Comparison of ENCODE assay signal across 17 cellular contexts in the genomic region with DNA sequence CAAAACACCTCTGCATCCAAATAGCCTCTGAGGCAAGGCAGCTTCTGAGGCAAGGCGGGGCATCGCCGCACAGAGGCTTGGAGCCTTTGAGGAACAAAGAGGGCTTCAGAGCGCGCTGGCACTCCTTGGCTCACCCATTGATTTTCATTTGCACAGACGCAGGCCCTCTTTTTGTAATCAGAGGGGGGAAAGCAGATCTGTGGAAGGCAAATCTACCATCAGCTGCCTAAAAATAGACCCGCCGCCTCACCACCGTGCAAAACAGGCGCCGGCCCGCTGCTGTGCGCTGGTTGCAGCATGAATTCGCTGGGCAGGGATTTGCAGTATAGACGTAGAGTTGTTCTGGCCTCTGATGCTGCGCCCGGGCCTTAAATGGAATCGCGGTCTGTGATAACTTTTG.
DNase-seq lines count a peak whose midpoint lies in the region; ATAC-seq and TF ChIP-seq lines count a peak whose summit lies in the region.
"Had no signal": no experiment of that assay in that cellular context is flagged by ENCODE, and none has a peak within 500 bp of the region (broad histone marks: within the 10 kb centered on the region; RNA-seq: fewer than 3 reads in every experiment).

No MANE protein-coding gene starts in this region.

- WGBS in heart left ventricle, 4 donors = 43 to 63% (median 61%) methylated on average over 19 of the region's 19 CpGs

- TF ChIP-seq POLR2A in heart left ventricle (IDR thresholded peaks at IDR 0.05) (no peak), GM18505 (IDR thresholded peaks at IDR 0.05; ENCODE audit: borderline replicate concordance, extremely low read depth, insufficient read depth, insufficient read length) (no peak)

- no peaks in the 10 kb centered on the region for H3K9me3 ChIP-seq in heart left ventricle
- H3K9me3 ChIP-seq: A549, Caco-2, prostate gland had no signal

- intact Hi-C loops in heart left ventricle (cut with DNase I) = no loop called here
- intact Hi-C loops in Right ventricle myocardium inferior (cut with DNase I) = no loop called here
- intact Hi-C loops in head of caudate nucleus (cut with DNase I) = no loop called here

- H3K27me3 ChIP-seq in heart left ventricle = no peaks in the 10 kb centered on the region

- ATAC-seq in heart left ventricle (peak in 3 of 4 donors; percentile 75 to 80 (median 77)), Right ventricle myocardium inferior (no peak), HG03520 (IDR thresholded peaks at IDR 0.05; ENCODE audit: unreplicated experiment) (no peak), GM18505 (IDR thresholded peaks at IDR 0.05; ENCODE audit: unreplicated experiment) (no peak)
- ATAC-seq: A549 had no signal

- H3K36me3 ChIP-seq in heart left ventricle = no peaks in the 10 kb centered on the region
- H3K36me3 ChIP-seq: prostate gland had no signal

- peaks cover 0 to 23% (median 15%) of the 10 kb centered on the region in 12 donors for H3K4me1 ChIP-seq in heart left ventricle
- H3K4me1 ChIP-seq: Caco-2, prostate gland had no signal

- H3K27ac ChIP-seq in heart left ventricle = peak overlapping the region in 5 of 12 donors; percentile 43 to 80 (median 61)
- H3K27ac ChIP-seq: A549 had no signal

- DNase-seq in heart left ventricle (peak in 4 of 5 donors; percentile 16 to 65 (median 34)), Right ventricle myocardium inferior (ENCODE audit: missing footprints) (no peak), head of caudate nucleus (peak; percentile 35 to 85 (median 62)), occipital lobe (lab: John Stamatoyannopoulos, UW) (peak; percentile 22), iPS-NIHi7 (ENCODE audit: extremely low spot score) (no peak), AG08396 (ENCODE audit: low spot score) (no peak)
- DNase-seq: activated CD4-positive, alpha-beta T cell treated with anti-CD3 and anti-CD28 coated beads for 4 hours; activated naive CD8-positive, alpha-beta T cell treated with anti-CD3 and anti-CD28 coated beads, Interleukin-2, amount 10 ng/mL, durations not matched to agents 7 days and 5 days; activated T-cell treated with anti-CD3 and anti-CD28 coated beads for 4 hours; Caco-2; MM.1S; NCI-H2081; T-helper 9 cell had no signal

- no peak overlapping the region for H3K4me3 ChIP-seq in heart left ventricle
- H3K4me3 ChIP-seq: A549, prostate gland had no signal

- no peak for TF ChIP-seq CTCF in heart left ventricle (IDR thresholded peaks at IDR 0.05)

Comparison
In these comparisons a context has a peak if more than half of its experiments do, and no peak if none do; other contexts are left out.
1. ATAC-seq: peak in heart left ventricle (3 of 4); none in Right ventricle myocardium inferior (single experiment), HG03520 (single experiment) and GM18505 (single experiment).
2. DNase-seq: peak in heart left ventricle (4 of 5), head of caudate nucleus (42 of 42) and occipital lobe (single experiment); none in Right ventricle myocardium inferior (single experiment), iPS-NIHi7 (single experiment) and AG08396 (single experiment).